In genomic region chr1:97262842-97263241, GRCh38 we compare ENCODE assay signal across 9 cellular contexts.
"Had no signal": no experiment of that assay in that cellular context is flagged by ENCODE, and none has a peak within 500 bp of the region (broad histone marks: within the 10 kb centered on the region; RNA-seq: fewer than 3 reads in every experiment).

No MANE protein-coding gene starts in this region.

- FAIRE-seq: K562 had no signal

- H3K4me3 ChIP-seq: GM23248, HAP-1, K562 had no signal

- ATAC-seq: HCT116, K562 had no signal

- H3K36me3 ChIP-seq: HAP-1 had no signal

- H3K9me3 ChIP-seq: HAP-1 had no signal

- DNase-seq: GM23248, GOT3, H7, HFFc6, IMR-90 had no signal

- H3K9ac ChIP-seq: GM23248 had no signal

- H2AFZ ChIP-seq: GM23248 had no signal

- H3K4me1 ChIP-seq: HAP-1 had no signal

- H3K27ac ChIP-seq: GM23248, HL-60 had no signal
